ENCODE assay signal across 13 cellular contexts in the genomic region with DNA sequence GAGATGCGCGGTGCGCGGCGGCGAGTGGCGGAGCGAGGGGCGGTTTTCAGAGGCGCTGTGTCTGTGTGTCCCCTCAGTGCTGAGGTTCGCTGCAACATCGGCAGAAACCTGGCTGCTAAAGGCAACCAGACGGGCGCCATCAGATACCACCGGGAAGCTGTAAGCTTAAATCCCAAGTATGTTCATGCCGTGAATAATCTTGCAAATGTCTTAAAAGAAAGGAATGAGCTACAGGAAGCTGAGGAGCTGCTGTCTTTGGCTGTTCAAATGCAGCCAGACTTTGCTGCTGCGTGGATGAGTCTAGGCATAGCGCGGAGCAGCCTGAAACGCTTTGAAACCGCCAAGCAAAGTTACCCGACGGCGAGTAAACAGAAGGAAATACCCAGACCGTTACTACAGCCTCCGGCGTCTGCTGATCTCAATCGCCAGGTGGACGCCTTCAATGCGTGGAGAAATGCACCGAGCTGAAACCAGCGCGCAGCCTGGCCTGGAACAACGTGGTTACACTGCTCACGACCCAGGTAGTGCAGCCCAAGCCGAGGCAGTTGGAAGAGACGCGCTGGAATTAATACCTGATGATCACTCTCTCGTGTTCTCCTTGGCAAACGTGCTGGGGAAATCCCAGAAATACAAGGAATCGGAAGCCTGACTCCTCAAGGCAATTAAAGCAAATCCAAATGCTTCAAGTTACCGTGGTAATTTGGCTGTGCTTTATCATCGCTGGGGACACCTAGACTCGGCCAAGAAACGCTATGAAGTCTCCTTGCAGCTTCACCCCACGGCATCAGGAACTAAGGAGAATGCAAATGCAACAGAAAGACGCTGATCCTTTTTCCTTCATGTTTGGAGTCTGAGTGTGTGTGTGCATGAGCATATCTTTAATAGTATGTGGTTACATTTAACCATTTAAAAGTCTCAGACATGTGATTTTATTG. TPM values are rescaled to one million over a fixed set of nuclear protein-coding genes. Genes with fewer than 3 reads are reported as not detected.
A peak's percentile ranks its signal among the peaks of the same experiment; 100 is the strongest.
DNase-seq lines count a peak whose midpoint lies in the region; ATAC-seq and TF ChIP-seq lines count a peak whose summit lies in the region.
"Had no signal": no experiment of that assay in that cellular context is flagged by ENCODE, and none has a peak within 500 bp of the region (broad histone marks: within the 10 kb centered on the region; RNA-seq: fewer than 3 reads in every experiment).

No MANE protein-coding gene starts in this region.

- H3K27me3 Mint-ChIP-seq in neural progenitor cell (ENCODE audit: insufficient read depth, low read depth): peaks cover 39% of the 10 kb centered on the region

- no peak for ATAC-seq in gastroesophageal sphincter

- H3K36me3 ChIP-seq in MG63 (no peaks in the 10 kb centered on the region), neural progenitor cell (no peaks in the 10 kb centered on the region), gastroesophageal sphincter (no peaks in the 10 kb centered on the region)

- no peaks in the 10 kb centered on the region for H3K9me3 ChIP-seq in MG63
- no peaks in the 10 kb centered on the region for H3K9me3 ChIP-seq in neural progenitor cell (ENCODE audit: low read depth)
- peaks cover 0 to 18% (median 0%) of the 10 kb centered on the region in 3 donors for H3K9me3 ChIP-seq in gastroesophageal sphincter

- no peak overlapping the region for H3K4me3 ChIP-seq in MG63
- peak overlapping the region; percentile 14 for H3K4me3 ChIP-seq in epithelial cell of proximal tubule (ENCODE audit: low read depth, low read length)
- H3K4me3 ChIP-seq in neural progenitor cell: peak overlapping the region; percentile 36
- H3K4me3 ChIP-seq in gastroesophageal sphincter: no peak overlapping the region
- H3K4me3 ChIP-seq: coronary artery had no signal

- peak overlapping the region; percentile 46 for H3K4me3 Mint-ChIP-seq in neural progenitor cell

- H3K9ac ChIP-seq in neural progenitor cell: no peak overlapping the region

- H3K27me3 ChIP-seq in MG63 (peaks cover 39% of the 10 kb centered on the region), neural progenitor cell (peaks cover 100% of the 10 kb centered on the region), gastroesophageal sphincter (peaks cover 97% of the 10 kb centered on the region)

- H4K20me1 ChIP-seq in neural progenitor cell (ENCODE audit: low read depth): no peaks in the 10 kb centered on the region

- peaks cover 16% of the 10 kb centered on the region for H3K9me3 Mint-ChIP-seq in neural progenitor cell

- TF ChIP-seq CTCF in epithelial cell of proximal tubule (conservative IDR thresholded peaks at IDR 0.05; ENCODE audit: low read depth, low read length) (no peak), neural progenitor cell (IDR thresholded peaks at IDR 0.05) (no peak), gastroesophageal sphincter (IDR thresholded peaks at IDR 0.05) (no peak)

- H2AFZ ChIP-seq in neural progenitor cell (replicated peaks): peak overlapping the region; percentile 92

- TF ChIP-seq POLR2A in gastroesophageal sphincter (IDR thresholded peaks at IDR 0.05): no peak

- H3K4me1 ChIP-seq in neural progenitor cell (no peaks in the 10 kb centered on the region), gastroesophageal sphincter (peaks cover 0 to 10% (median 0%) of the 10 kb centered on the region in 3 donors)

- no peak for TF ChIP-seq EP300 in gastroesophageal sphincter (IDR thresholded peaks at IDR 0.05)

- H3K36me3 Mint-ChIP-seq in neural progenitor cell: peaks cover 2% of the 10 kb centered on the region

- H3K4me2 ChIP-seq in neural progenitor cell: peak overlapping the region; percentile 69

- H3K27ac ChIP-seq in neural progenitor cell: no peak overlapping the region
- H3K27ac ChIP-seq in gastroesophageal sphincter: no peak overlapping the region
- H3K27ac ChIP-seq: coronary artery had no signal

- peak; percentile 63 for DNase-seq in Daoy (ENCODE audit: low read depth)
- DNase-seq in MG63: peak; percentile 24
- no peak for DNase-seq in epithelial cell of proximal tubule (ENCODE audit: low read depth)
- DNase-seq in neural progenitor cell (ENCODE audit: low spot score): peak; percentile 52
- no peak for DNase-seq in activated effector memory CD4-positive, alpha-beta T cell treated with anti-CD3 and anti-CD28 coated beads, Interleukin-2, amount 50 U/mL, for 16 hours
- no peak for DNase-seq in AML-193 (lab: John Stamatoyannopoulos, UW)
- DNase-seq in stimulated activated CD4-positive, alpha-beta T cell treated with anti-CD3 and anti-CD28 coated beads, Interleukin-12 subunit alpha, Interleukin-12 subunit beta, amount 100 ng/mL, for 4 hours: no peak
- DNase-seq: activated CD4-positive, alpha-beta T cell treated with anti-CD3 and anti-CD28 coated beads, Interleukin-2, amount 50 U/mL, for 48 hours; KBM-7; midbrain had no signal

- peaks cover 2% of the 10 kb centered on the region for H3K4me1 Mint-ChIP-seq in neural progenitor cell

- H3F3A ChIP-seq in neural progenitor cell (ENCODE audit: low read depth): no peaks in the 10 kb centered on the region

- H3K79me2 ChIP-seq in neural progenitor cell (ENCODE audit: low read depth): no peaks in the 10 kb centered on the region

- 2 to 3% methylated on average over 25 to 32 of the region's 47 CpGs for WGBS in gastroesophageal sphincter (ENCODE audit: low coverage in 1 of 2), 2 donors

- no peak overlapping the region for H3K27ac Mint-ChIP-seq in neural progenitor cell

RNA-seq across cellular contexts. Expression of gene OR2V1, which starts 15.9 kb away (rescaled TPM):
- total RNA-seq in Daoy (2014; rRNA removed; shearing (Covaris generic)): not detected in 2 replicates
- total RNA-seq in MG63 (2014; rRNA removed; shearing (Covaris generic); ENCODE audit: low replicate concordance): not detected in 2 replicates
- total RNA-seq in epithelial cell of proximal tubule (not detected in 2 replicates), neural progenitor cell (ENCODE audit: low replicate concordance) (not detected in 2 replicates), gastroesophageal sphincter (under 1 TPM in 1 of 4 donors, not detected in 3; 0.12 TPM)
- total RNA-seq: OCI-LY7 had no signal

RNA-seq across cellular contexts. Expression of gene OR2V2, which starts 32.3 kb away (rescaled TPM):
- not detected in 2 replicates for total RNA-seq in Daoy (2014; rRNA removed; shearing (Covaris generic))
- not detected in 2 replicates for total RNA-seq in MG63 (2014; rRNA removed; shearing (Covaris generic); ENCODE audit: low replicate concordance)
- total RNA-seq in epithelial cell of proximal tubule (not detected in 2 replicates), neural progenitor cell (ENCODE audit: low replicate concordance) (not detected in 2 replicates), gastroesophageal sphincter (under 1 TPM in 1 of 4 donors, not detected in 3; 0.08 TPM)

Comparison
In these comparisons a context has a peak if more than half of its experiments do, and no peak if none do; other contexts are left out.
1. DNase-seq: peak in Daoy (single experiment), MG63 (single experiment) and neural progenitor cell (single experiment); none in epithelial cell of proximal tubule (single experiment), activated effector memory CD4-positive, alpha-beta T cell treated with anti-CD3 and anti-CD28 coated beads, Interleukin-2, amount 50 U/mL, for 16 hours (single experiment), AML-193 (0 of 2) and stimulated activated CD4-positive, alpha-beta T cell treated with anti-CD3 and anti-CD28 coated beads, Interleukin-12 subunit alpha, Interleukin-12 subunit beta, amount 100 ng/mL, for 4 hours (single experiment).
2. H3K4me3 ChIP-seq: peak in epithelial cell of proximal tubule (single experiment) and neural progenitor cell (single experiment); none in MG63 (single experiment) and gastroesophageal sphincter (0 of 2).